8 cellular contexts compared by ENCODE assay signal in genomic region chr1:172588296-172589291, GRCh38. TPM values are rescaled to one million over a fixed set of nuclear protein-coding genes. Genes with fewer than 3 reads are reported as not detected.
A peak's percentile ranks its signal among the peaks of the same experiment; 100 is the strongest.
DNase-seq lines count a peak whose midpoint lies in the region; ATAC-seq, FAIRE-seq and TF ChIP-seq lines count a peak whose summit lies in the region.
"Had no signal": no experiment of that assay in that cellular context is flagged by ENCODE, and none has a peak within 500 bp of the region (broad histone marks: within the 10 kb centered on the region; RNA-seq: fewer than 3 reads in every experiment).

No MANE protein-coding gene starts in this region.

- H3K4me1 ChIP-seq in trophoblast cell (ENCODE audit: control insufficient read depth in 1 of 2, insufficient read depth in 2 of 2, low read length in 2 of 2) = no peaks in the 10 kb centered on the region

- H3K4me2 ChIP-seq in trophoblast cell (ENCODE audit: low read length) = no peak overlapping the region

- H3K27me3 ChIP-seq in bronchial epithelial cell (ENCODE audit: control insufficient read depth, insufficient read depth, low read length) (no peaks in the 10 kb centered on the region), trophoblast cell (ENCODE audit: insufficient read depth, low read length) (no peaks in the 10 kb centered on the region)

- DNase-seq in NCI-H226 (peak; percentile 92), bronchial epithelial cell (ENCODE audit: low read depth) (peak; percentile 84), trophoblast cell (peak; percentile 56 to 83), OCI-M2 (lab: John Stamatoyannopoulos, UW; ENCODE audit: unreplicated experiment) (no peak), DMS153 treated with DMSO at 0.1 percent for 48 hours (lab: John Stamatoyannopoulos, UW; ENCODE audit: unreplicated experiment) (no peak), NCI-H1417 treated with DMSO at 0.1 percent for 48 hours (lab: John Stamatoyannopoulos, UW) (no peak)

- H3K4ac ChIP-seq in trophoblast cell (ENCODE audit: low read depth, low read length) = no peak overlapping the region

- WGBS in trophoblast cell (ENCODE audit: extremely low coverage, insufficient coverage, insufficient read length) = no CpG with 5 or more reads among the region's 7 CpGs

- peak overlapping the region; percentile 59 for H3K27ac ChIP-seq in trophoblast cell (ENCODE audit: low read depth, low read length)

- H2AK5ac ChIP-seq in trophoblast cell (ENCODE audit: low read length) = no peak overlapping the region

- no peak overlapping the region for H2BK5ac ChIP-seq in trophoblast cell (ENCODE audit: low read depth, low read length, poor library complexity)

- no peak for FAIRE-seq in bronchial epithelial cell (lab: Jason Lieb, UNC)

- no peak overlapping the region for H4K8ac ChIP-seq in trophoblast cell (ENCODE audit: low read depth, low read length)

- no peak overlapping the region for H3K4me3 ChIP-seq in bronchial epithelial cell (ENCODE audit: low read depth, low read length)
- no peak overlapping the region for H3K4me3 ChIP-seq in trophoblast cell (ENCODE audit: low read depth, low read length)

- no peak overlapping the region for H4K12ac ChIP-seq in trophoblast cell (ENCODE audit: low read depth, low read length)

- peak; percentile 79 for ATAC-seq in GM19372 (IDR thresholded peaks at IDR 0.05; ENCODE audit: low read depth, unreplicated experiment)
- ATAC-seq: Right ventricle myocardium inferior had no signal

- no peaks in the 10 kb centered on the region for H3K79me2 ChIP-seq in trophoblast cell (ENCODE audit: control insufficient read depth, insufficient read depth, low read length, poor library complexity)

- no peaks in the 10 kb centered on the region for H3K36me3 ChIP-seq in bronchial epithelial cell (ENCODE audit: control insufficient read depth, insufficient read depth, low read length)
- peaks cover 4 to 14% of the 10 kb centered on the region in 2 experiments for H3K36me3 ChIP-seq in trophoblast cell (ENCODE audit: control insufficient read depth in 1 of 2, insufficient read depth in 2 of 2, low read length in 2 of 2)

- H3K14ac ChIP-seq in trophoblast cell (ENCODE audit: low read length) = no peak overlapping the region

- no peak overlapping the region for H4K91ac ChIP-seq in trophoblast cell (ENCODE audit: low read depth, low read length)

- H2AFZ ChIP-seq in trophoblast cell (ENCODE audit: insufficient read depth, low read length, poor library complexity) = no peak overlapping the region

- H2BK12ac ChIP-seq in trophoblast cell (ENCODE audit: low read length) = no peak overlapping the region

- no peak for TF ChIP-seq CTCF in bronchial epithelial cell (IDR thresholded peaks at IDR 0.05; ENCODE audit: insufficient read depth, low read length, severe bottlenecking)

- no peaks in the 10 kb centered on the region for H3K9me3 ChIP-seq in trophoblast cell (ENCODE audit: insufficient read depth, low read depth, low read length)

- H3K23ac ChIP-seq in trophoblast cell (ENCODE audit: low read length) = no peak overlapping the region

- H3K18ac ChIP-seq in trophoblast cell (ENCODE audit: low read length) = no peak overlapping the region

- no peaks in the 10 kb centered on the region for H3K79me1 ChIP-seq in trophoblast cell (ENCODE audit: low read length)

- H2BK120ac ChIP-seq in trophoblast cell (ENCODE audit: insufficient read depth, low read length, poor library complexity) = no peak overlapping the region

- H3K9ac ChIP-seq in trophoblast cell (ENCODE audit: low read length) = no peak overlapping the region

RNA-seq across cellular contexts. Expression of gene SUCO, which starts 55.6 kb away (rescaled TPM):
- 11.3 and 12.4 TPM in 2 replicates for total RNA-seq in bronchial epithelial cell
- 143 and 152 TPM in 2 replicates for polyA plus RNA-seq in trophoblast cell (2013)

Comparison
In these comparisons a context has a peak if more than half of its experiments do, and no peak if none do; other contexts are left out.
1. DNase-seq: peak in NCI-H226 (single experiment), bronchial epithelial cell (single experiment) and trophoblast cell (2 of 2); none in OCI-M2 (single experiment), DMS153 treated with DMSO at 0.1 percent for 48 hours (single experiment) and NCI-H1417 treated with DMSO at 0.1 percent for 48 hours (single experiment).